In the genomic region with DNA sequence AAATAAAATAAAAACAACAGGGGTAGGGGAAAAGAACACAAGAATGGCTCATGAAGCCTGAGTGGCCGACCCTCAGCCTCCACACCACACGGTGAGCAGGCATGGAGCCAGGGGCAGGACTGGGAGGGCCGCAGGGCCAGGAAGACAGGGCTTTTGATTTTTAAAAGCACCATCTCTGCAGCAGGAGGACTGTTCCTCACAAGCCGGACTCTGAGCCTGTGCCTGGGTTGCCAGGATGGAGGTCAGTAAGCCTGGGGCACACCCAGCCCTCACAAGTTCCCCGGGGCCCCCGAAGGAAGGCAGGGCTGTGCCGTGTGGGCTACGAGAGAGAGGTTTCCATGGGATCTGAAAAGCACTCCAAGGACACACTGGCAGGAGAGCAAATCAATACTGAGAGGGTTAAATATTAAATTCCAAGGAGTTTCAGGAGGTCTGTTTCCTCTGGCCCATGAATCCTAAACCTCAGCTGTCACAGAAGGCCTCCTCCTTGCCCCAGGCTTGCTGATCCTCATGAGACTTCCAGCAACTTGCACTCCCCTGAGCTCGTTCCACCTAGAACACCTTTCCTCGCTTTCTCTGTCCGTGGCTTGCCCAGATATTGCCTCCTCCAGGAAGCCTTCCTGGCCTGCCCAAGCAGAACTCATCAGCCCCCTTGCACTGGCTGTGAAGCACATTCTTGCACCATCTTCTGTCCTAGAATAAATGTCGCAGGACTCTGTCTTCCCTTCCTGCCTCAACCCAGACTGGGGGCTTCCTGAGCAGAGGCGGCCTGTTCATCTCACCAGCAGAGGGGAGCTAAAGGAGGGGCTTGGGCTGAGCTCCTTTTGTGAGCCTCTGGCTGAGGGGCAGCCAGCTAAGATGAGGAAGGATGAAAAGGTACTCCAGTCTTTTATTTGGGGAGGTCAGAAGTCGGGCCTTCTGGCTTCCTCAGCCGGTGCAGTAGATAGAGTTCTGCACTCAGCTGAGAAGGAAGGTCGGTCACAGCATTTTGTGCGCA, we compare ENCODE assay signal across 10 cellular contexts.
DNase-seq lines count a peak whose midpoint lies in the region; ATAC-seq and TF ChIP-seq lines count a peak whose summit lies in the region.
"Had no signal": no experiment of that assay in that cellular context is flagged by ENCODE, and none has a peak within 500 bp of the region (broad histone marks: within the 10 kb centered on the region; RNA-seq: fewer than 3 reads in every experiment).

No MANE protein-coding gene starts in this region.

- no peak for TF ChIP-seq CTCF in CD4-positive, alpha-beta T cell (IDR thresholded peaks at IDR 0.05)
- TF ChIP-seq CTCF in natural killer cell (IDR thresholded peaks at IDR 0.05) (no peak), PC-3 (conservative IDR thresholded peaks at IDR 0.05; ENCODE audit: low read depth, low read length) (no peak)

- peaks cover 5% of the 10 kb centered on the region; the same call in 1 of the 2 replicates for H3K36me3 ChIP-seq in Karpas-422 (ENCODE audit: insufficient read depth, low read length)
- H3K36me3 ChIP-seq in PC-3 (ENCODE audit: low read depth, low read length): no peaks in the 10 kb centered on the region

- H3K4me3 ChIP-seq in Karpas-422 (ENCODE audit: low read length) (peak overlapping the region; percentile 60), PC-3 (ENCODE audit: low read length) (no peak overlapping the region)

- H3K4me1 ChIP-seq in Karpas-422 (ENCODE audit: low read length) (peaks cover 96% of the 10 kb centered on the region), PC-3 (ENCODE audit: insufficient read depth, low read length) (no peaks in the 10 kb centered on the region)

- POLR2A ChIA-PET in CD4-positive, alpha-beta T cell (lab: Charles Lee): interaction anchor here (0.9 to 5.2 kb wide), 5 partner anchors 14 to 62 kb away, joined by 3 to 95 read pairs (median 24); partner anchors contain the start of gene CCDC88C
- POLR2A ChIA-PET in PC-3 (lab: Charles Lee; ENCODE audit: unreplicated experiment): no interaction called here

- no peak for ATAC-seq in CD4-positive, alpha-beta T cell (ENCODE audit: poor library complexity)
- no peak for ATAC-seq in central memory CD8-positive, alpha-beta T cell (replicated peaks; ENCODE audit: extremely low read depth, poor library complexity, severe bottlenecking)
- ATAC-seq in natural killer cell (no peak), PC-3 (no peak)

- no peaks in the 10 kb centered on the region for H3K9me3 ChIP-seq in CD4-positive, alpha-beta T cell (ENCODE audit: control insufficient read depth, low read length)
- H3K9me3 ChIP-seq in Karpas-422 (ENCODE audit: low read length) (no peaks in the 10 kb centered on the region), PC-3 (ENCODE audit: low read length) (no peaks in the 10 kb centered on the region)

- no peaks in the 10 kb centered on the region for H3K9me2 ChIP-seq in Karpas-422 (replicated peaks; ENCODE audit: insufficient read depth, low read length)
- H3K9me2 ChIP-seq in PC-3 (replicated peaks; ENCODE audit: low read length): no peaks in the 10 kb centered on the region

- H3K9ac ChIP-seq in Karpas-422 (ENCODE audit: low read length) (peak overlapping the region; percentile 59), PC-3 (ENCODE audit: low read length) (no peak overlapping the region)

- peak overlapping the region; percentile 69 for H3K4me2 ChIP-seq in Karpas-422 (ENCODE audit: low read depth, low read length, poor library complexity, severe bottlenecking)
- no peak overlapping the region for H3K4me2 ChIP-seq in PC-3 (ENCODE audit: low read length)

- H3K4me3 Mint-ChIP-seq in CD4-positive, alpha-beta T cell: peak overlapping the region; percentile 16
- peak overlapping the region; percentile 72 for H3K4me3 Mint-ChIP-seq in central memory CD8-positive, alpha-beta T cell
- peak overlapping the region; percentile 87 for H3K4me3 Mint-ChIP-seq in natural killer cell

- intact Hi-C loops in CD4-positive, alpha-beta T cell (cut with DNase I, micrococcal nuclease): no loop called here
- intact Hi-C loops in natural killer cell (cut with micrococcal nuclease): no loop called here
- intact Hi-C loops in PC-3 (cut with micrococcal nuclease): no loop called here

- H3K27me3 Mint-ChIP-seq in CD4-positive, alpha-beta T cell: no peaks in the 10 kb centered on the region
- H3K27me3 Mint-ChIP-seq in central memory CD8-positive, alpha-beta T cell: no peaks in the 10 kb centered on the region
- H3K27me3 Mint-ChIP-seq in natural killer cell (ENCODE audit: low read depth in 2 of 2): no peaks in the 10 kb centered on the region

- H2AFZ ChIP-seq in Karpas-422 (ENCODE audit: low read length) (no peak overlapping the region), PC-3 (ENCODE audit: low read length) (no peak overlapping the region)

- H3F3A ChIP-seq in PC-3 (ENCODE audit: low read length, unreplicated experiment): no peaks in the 10 kb centered on the region

- no peaks in the 10 kb centered on the region for H3K9me3 Mint-ChIP-seq in CD4-positive, alpha-beta T cell
- no peaks in the 10 kb centered on the region for H3K9me3 Mint-ChIP-seq in central memory CD8-positive, alpha-beta T cell
- no peaks in the 10 kb centered on the region for H3K9me3 Mint-ChIP-seq in natural killer cell

- H3K36me3 Mint-ChIP-seq in CD4-positive, alpha-beta T cell (ENCODE audit: low read depth): peaks cover 73% of the 10 kb centered on the region
- peaks cover 59% of the 10 kb centered on the region for H3K36me3 Mint-ChIP-seq in central memory CD8-positive, alpha-beta T cell (ENCODE audit: insufficient read depth)
- H3K36me3 Mint-ChIP-seq in natural killer cell: no peaks in the 10 kb centered on the region

- BruUV-seq in PC-3 (replicated peaks; lab: Mats Ljungman, UMichigan): no TSS peak

- peak overlapping the region; percentile 81 for H3K27ac ChIP-seq in CD4-positive, alpha-beta T cell (ENCODE audit: low read depth, low read length)
- H3K27ac ChIP-seq in Karpas-422 (ENCODE audit: low read length) (peak overlapping the region; percentile 76), PC-3 (ENCODE audit: low read length) (no peak overlapping the region)

- peaks cover 39% of the 10 kb centered on the region for H3K79me2 ChIP-seq in Karpas-422 (ENCODE audit: low read length)
- H3K79me2 ChIP-seq in PC-3 (ENCODE audit: low read length): 0 out of 2 replicates have a peak, but pooled peaks cover 4% of the 10 kb centered on the region

- peaks cover 93% of the 10 kb centered on the region for H3K4me1 Mint-ChIP-seq in CD4-positive, alpha-beta T cell (ENCODE audit: low read depth)
- peaks cover 91% of the 10 kb centered on the region for H3K4me1 Mint-ChIP-seq in central memory CD8-positive, alpha-beta T cell
- H3K4me1 Mint-ChIP-seq in natural killer cell: peaks cover 88 to 89% of the 10 kb centered on the region in 2 donors

- H4K20me1 ChIP-seq in Karpas-422 (ENCODE audit: insufficient read depth, low read depth, low read length) (peaks cover 26% of the 10 kb centered on the region; the same call in 1 of the 2 replicates), PC-3 (ENCODE audit: low read length) (no peaks in the 10 kb centered on the region)

- no peak for DNase-seq in CD4-positive, alpha-beta T cell
- DNase-seq in Karpas-422: peak; percentile 56
- no peak for DNase-seq in central memory CD8-positive, alpha-beta T cell (ENCODE audit: low spot score in 2 of 2)
- DNase-seq in natural killer cell: no peak
- no peak for DNase-seq in PC-3
- DNase-seq in DMS53 treated with DMSO at 0.1 percent for 48 hours (lab: John Stamatoyannopoulos, UW; ENCODE audit: unreplicated experiment): no peak
- DNase-seq in NCI-H1930 (lab: John Stamatoyannopoulos, UW): no peak
- no peak for DNase-seq in SHP77 (lab: John Stamatoyannopoulos, UW)
- DNase-seq: central memory CD4-positive, alpha-beta T cell; OCI-M1 had no signal

- peak overlapping the region; percentile 94 for H3K27ac Mint-ChIP-seq in CD4-positive, alpha-beta T cell
- H3K27ac Mint-ChIP-seq in central memory CD8-positive, alpha-beta T cell (ENCODE audit: low read depth): peak overlapping the region; percentile 95
- H3K27ac Mint-ChIP-seq in natural killer cell: peak overlapping the region; percentile 96 to 97

- CTCF ChIA-PET in CD4-positive, alpha-beta T cell (lab: Charles Lee): interaction anchor here (1.0 to 1.6 kb wide), 2 partner anchors 29 to 36 kb away, joined by 3 to 4 read pairs; no protein-coding TSS in a partner anchor
- CTCF ChIA-PET in PC-3 (lab: Charles Lee): no interaction called here

- H3K27me3 ChIP-seq in CD4-positive, alpha-beta T cell (ENCODE audit: control insufficient read depth, insufficient read depth, low read length): no peaks in the 10 kb centered on the region
- no peaks in the 10 kb centered on the region for H3K27me3 ChIP-seq in Karpas-422 (ENCODE audit: low read length)
- no peaks in the 10 kb centered on the region for H3K27me3 ChIP-seq in PC-3 (ENCODE audit: low read length)

Comparison
In these comparisons a context has a peak if more than half of its experiments do, and no peak if none do; other contexts are left out.
1. H3K4me3 Mint-ChIP-seq: peak in every context shown above with its lines; median percentile 87 in natural killer cell; 72 in central memory CD8-positive, alpha-beta T cell; 16 in CD4-positive, alpha-beta T cell.